In genomic region chr10:89283988-89284475, GRCh38 we compare ENCODE assay signal across 1 cellular context.
A peak's percentile ranks its signal among the peaks of the same experiment; 100 is the strongest.
TF ChIP-seq lines count a peak whose summit lies in the region.

No MANE protein-coding gene starts in this region.

TF ChIP-seq in SK-N-SH, 30 proteins besides CTCF, POLR2A, EP300 and RAD21 (continued from another document):
- TF ChIP-seq FOXM1 (IDR thresholded peaks at IDR 0.05; ENCODE audit: low read depth) = no peak
- TF ChIP-seq IRF3 (IDR thresholded peaks at IDR 0.05; ENCODE audit: low read depth, low read length) = no peak
- TF ChIP-seq GATA2 (CRISPR knock-in tag; IDR thresholded peaks at IDR 0.05) = peak; percentile 58
- no peak for TF ChIP-seq USF1 (IDR thresholded peaks at IDR 0.05; ENCODE audit: borderline replicate concordance, low read depth)
- no peak for TF ChIP-seq NRF1 (IDR thresholded peaks at IDR 0.05; ENCODE audit: low read depth, low read length)
- TF ChIP-seq JUND (IDR thresholded peaks at IDR 0.05) = no peak
- no peak for TF ChIP-seq EZH2phosphoT487 (IDR thresholded peaks at IDR 0.05; ENCODE audit: borderline replicate concordance, low read depth)
- no peak for TF ChIP-seq NFIC (IDR thresholded peaks at IDR 0.05; ENCODE audit: borderline replicate concordance)
- 0 out of 2 replicates have a peak, but pooled peaks have one; percentile 5 for TF ChIP-seq RXRA (IDR thresholded peaks at IDR 0.05; ENCODE audit: borderline replicate concordance, low read depth)
